In the genomic region with DNA sequence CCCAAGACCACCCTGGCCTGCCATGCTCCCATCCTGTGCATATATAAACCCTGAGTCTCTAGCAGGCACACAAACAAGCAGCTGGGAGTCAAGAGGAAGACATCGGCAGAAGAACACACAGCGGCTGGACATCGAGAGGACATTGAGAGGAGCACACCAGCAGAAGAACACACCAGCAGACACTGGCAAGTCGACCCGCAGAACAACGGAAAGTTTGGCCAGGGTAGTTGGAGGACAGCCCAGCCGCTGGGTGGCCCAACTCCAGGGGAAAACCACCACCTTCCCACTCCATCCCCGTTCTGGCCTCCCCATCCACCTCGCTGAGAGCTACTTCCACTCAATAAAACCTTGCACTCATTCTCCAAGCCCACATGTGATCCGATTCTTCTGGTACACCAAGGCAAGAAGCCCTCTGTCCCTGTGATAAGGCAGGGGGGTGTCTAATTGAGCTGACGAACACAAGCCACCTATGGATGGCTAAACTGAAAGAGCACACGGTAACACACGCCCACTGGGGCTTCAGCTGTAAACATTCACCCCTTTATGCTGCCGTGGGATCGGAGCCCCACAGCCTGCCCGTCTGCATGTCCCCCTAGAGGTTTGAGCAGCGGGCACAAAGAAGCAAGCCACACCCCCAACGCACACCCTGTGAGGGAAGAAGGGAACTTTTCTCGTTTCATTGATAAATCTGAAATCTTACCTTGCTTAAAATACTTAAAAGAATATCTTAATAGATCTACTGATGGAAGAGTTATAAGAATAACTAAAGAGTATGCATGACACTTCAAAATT, we compare ENCODE assay signal across 17 cellular contexts. TPM values are rescaled to one million over a fixed set of nuclear protein-coding genes. Genes with fewer than 3 reads are reported as not detected.
DNase-seq lines count a peak whose midpoint lies in the region; ATAC-seq and TF ChIP-seq lines count a peak whose summit lies in the region.
"Had no signal": no experiment of that assay in that cellular context is flagged by ENCODE, and none has a peak within 500 bp of the region (broad histone marks: within the 10 kb centered on the region; RNA-seq: fewer than 3 reads in every experiment).

No MANE protein-coding gene starts in this region.

- H3K9me3 Mint-ChIP-seq in GM23338 = no peaks in the 10 kb centered on the region
- H3K9me3 Mint-ChIP-seq in activated CD8-positive, alpha-beta T cell treated with anti-CD3 and anti-CD28 coated beads for 36 hours = no peaks in the 10 kb centered on the region

- peak overlapping the region; percentile 74; the same call in 1 of the 2 replicates for H3K27ac Mint-ChIP-seq in GM23338
- H3K27ac Mint-ChIP-seq in T-helper 17 cell = peak overlapping the region; percentile 53
- H3K27ac Mint-ChIP-seq in activated CD8-positive, alpha-beta T cell treated with anti-CD3 and anti-CD28 coated beads for 36 hours = no peak overlapping the region

- H3K4me2 ChIP-seq in GM23338 (no peak overlapping the region), osteoblast (ENCODE audit: insufficient read depth, low read length) (no peak overlapping the region)
- H3K4me2 ChIP-seq: SK-N-SH had no signal

- H3F3A ChIP-seq in GM23338 (replicated peaks; ENCODE audit: low read depth) = no peaks in the 10 kb centered on the region

- POLR2A ChIA-PET in activated CD8-positive, alpha-beta T cell treated with anti-CD3 and anti-CD28 coated beads for 36 hours (lab: Charles Lee) = no interaction called here

- H3K4me3 Mint-ChIP-seq in GM23338 (no peak overlapping the region), T-helper 17 cell (no peak overlapping the region)
- no peak overlapping the region for H3K4me3 Mint-ChIP-seq in activated CD8-positive, alpha-beta T cell treated with anti-CD3 and anti-CD28 coated beads for 36 hours

- no peak for TF ChIP-seq CTCF in GM23338 (conservative IDR thresholded peaks at IDR 0.05; ENCODE audit: low read depth in 2 of 2)
- no peak for TF ChIP-seq CTCF in gastrocnemius medialis (IDR thresholded peaks at IDR 0.05 in 4 of 5, conservative IDR thresholded peaks at IDR 0.05 in 1 of 5)
- no peak for TF ChIP-seq CTCF in osteoblast (IDR thresholded peaks at IDR 0.05; ENCODE audit: extremely low read depth, low read depth, low read length)
- TF ChIP-seq CTCF in activated CD8-positive, alpha-beta T cell treated with anti-CD3 and anti-CD28 coated beads for 36 hours (IDR thresholded peaks at IDR 0.05) = no peak

- H4K20me1 ChIP-seq in GM23338 (replicated peaks; ENCODE audit: insufficient read depth) (no peaks in the 10 kb centered on the region; the same call in 1 of the 2 replicates), osteoblast (ENCODE audit: insufficient read depth, low read length) (no peaks in the 10 kb centered on the region)

- no peak overlapping the region for H2AFZ ChIP-seq in GM23338
- no peak overlapping the region for H2AFZ ChIP-seq in osteoblast (ENCODE audit: low read length)

- CTCF ChIA-PET in activated CD8-positive, alpha-beta T cell treated with anti-CD3 and anti-CD28 coated beads for 36 hours (lab: Charles Lee) = no interaction called here

- no peaks in the 10 kb centered on the region for H3K36me3 ChIP-seq in GM23338 (ENCODE audit: insufficient read depth)
- peaks cover 0 to 13% of the 10 kb centered on the region in 2 donors for H3K36me3 ChIP-seq in gastrocnemius medialis
- H3K36me3 ChIP-seq in osteoblast (ENCODE audit: insufficient read depth, low read length) = no peaks in the 10 kb centered on the region

- peaks cover 12% of the 10 kb centered on the region for H3K4me1 ChIP-seq in GM23338 (ENCODE audit: insufficient read depth)
- peaks cover 3 to 10% of the 10 kb centered on the region in 2 donors for H3K4me1 ChIP-seq in gastrocnemius medialis
- no peaks in the 10 kb centered on the region for H3K4me1 ChIP-seq in osteoblast (ENCODE audit: insufficient read depth, low read length)

- H3K9me3 ChIP-seq in T-helper 17 cell (ENCODE audit: control insufficient read depth, low read length, poor library complexity, severe bottlenecking) (no peaks in the 10 kb centered on the region), gastrocnemius medialis (no peaks in the 10 kb centered on the region), osteoblast (ENCODE audit: low read depth, low read length) (no peaks in the 10 kb centered on the region)
- H3K9me3 ChIP-seq: SK-N-SH had no signal

- H3K36me3 Mint-ChIP-seq in GM23338 (ENCODE audit: low read depth) (no peaks in the 10 kb centered on the region), T-helper 17 cell (ENCODE audit: low read depth) (peaks cover 9% of the 10 kb centered on the region)
- peaks cover 11% of the 10 kb centered on the region for H3K36me3 Mint-ChIP-seq in activated CD8-positive, alpha-beta T cell treated with anti-CD3 and anti-CD28 coated beads for 36 hours (ENCODE audit: low read depth)

- H3K79me2 ChIP-seq in GM23338 (replicated peaks; ENCODE audit: insufficient read depth) (no peaks in the 10 kb centered on the region), osteoblast (ENCODE audit: insufficient read depth, low read length) (no peaks in the 10 kb centered on the region)

- H3K27me3 ChIP-seq in GM23338 (ENCODE audit: insufficient read depth) (no peaks in the 10 kb centered on the region), gastrocnemius medialis (no peaks in the 10 kb centered on the region), osteoblast (ENCODE audit: insufficient read depth, low read length) (no peaks in the 10 kb centered on the region)

- intact Hi-C loops in gastrocnemius medialis (cut with DNase I; ENCODE audit: low total_unique reads) = no loop called here
- intact Hi-C loops in activated CD8-positive, alpha-beta T cell treated with anti-CD3 and anti-CD28 coated beads for 36 hours (cut with micrococcal nuclease) = no loop called here

- peaks cover 16% of the 10 kb centered on the region; the same call in 2 of the 3 replicates for H3K4me1 Mint-ChIP-seq in GM23338
- H3K4me1 Mint-ChIP-seq in T-helper 17 cell = peaks cover 19% of the 10 kb centered on the region
- H3K4me1 Mint-ChIP-seq in activated CD8-positive, alpha-beta T cell treated with anti-CD3 and anti-CD28 coated beads for 36 hours (ENCODE audit: low read depth) = no peaks in the 10 kb centered on the region

- ATAC-seq in GM23338 (peak; percentile 68), T-helper 17 cell (no peak), gastrocnemius medialis (peak; percentile 9 to 11)
- ATAC-seq in activated CD8-positive, alpha-beta T cell treated with anti-CD3 and anti-CD28 coated beads for 36 hours = no peak

- TF ChIP-seq POLR2A in gastrocnemius medialis (IDR thresholded peaks at IDR 0.05) = no peak

- DNase-seq in NCI-H2029 treated with DMSO at 0.1 percent for 48 hours (lab: John Stamatoyannopoulos, UW) (peak; percentile 25), NCI-H2029 (lab: John Stamatoyannopoulos, UW) (no peak), GM23338 (ENCODE audit: low spot score) (peak; percentile 29), T-helper 17 cell (no peak), gastrocnemius medialis (no peak), CD1c-positive myeloid dendritic cell (ENCODE audit: extremely low spot score) (no peak), osteoblast (ENCODE audit: insufficient read length, low spot score, missing footprints) (no peak)
- DNase-seq in activated CD8-positive, alpha-beta T cell treated with anti-CD3 and anti-CD28 coated beads for 36 hours = no peak
- DNase-seq: AML-193, DMS79 treated with DMSO at 0.1 percent for 48 hours, HCEC 1CT, MM.1S, NCI-H1092, NCI-H146, SK-N-SH had no signal

- in situ Hi-C loops in gastrocnemius medialis (cut with MboI; ENCODE audit: low sequenced_read_pairs in 4 of 4) = no loop called here

- no peak overlapping the region for H3K27ac ChIP-seq in GM23338 (ENCODE audit: low read depth)
- H3K27ac ChIP-seq in gastrocnemius medialis = peak overlapping the region in 1 of 4 donors; percentile 48
- H3K27ac ChIP-seq in osteoblast (ENCODE audit: low read depth, low read length) = no peak overlapping the region
- H3K27ac ChIP-seq: 22Rv1, C4-2B had no signal

- no peaks in the 10 kb centered on the region; the same call in 1 of the 2 replicates for H3K9me2 ChIP-seq in GM23338 (ENCODE audit: insufficient read depth)
- H3K9me2 ChIP-seq: SK-N-SH had no signal

- H3K27me3 Mint-ChIP-seq in GM23338 (ENCODE audit: insufficient read depth, low read depth, poor library complexity) = no peaks in the 10 kb centered on the region
- no peaks in the 10 kb centered on the region for H3K27me3 Mint-ChIP-seq in T-helper 17 cell
- no peaks in the 10 kb centered on the region for H3K27me3 Mint-ChIP-seq in activated CD8-positive, alpha-beta T cell treated with anti-CD3 and anti-CD28 coated beads for 36 hours

- H3K4me3 ChIP-seq in GM23338 (no peak overlapping the region), gastrocnemius medialis (no peak overlapping the region), osteoblast (ENCODE audit: insufficient read depth, low read length) (no peak overlapping the region)

TF ChIP-seq in GM23338, 12 proteins besides CTCF, POLR2A, EP300 and RAD21 (continues in another document):
- TF ChIP-seq ZNF331 (CRISPR knock-in tag; IDR thresholded peaks at IDR 0.05; ENCODE audit: low read depth) = no peak

RNA-seq across cellular contexts. Expression of gene TMX4, which starts 13.8 kb away (rescaled TPM):
- total RNA-seq in GM23338 (2014; rRNA removed; shearing (Covaris generic)) = 5.0 and 7.5 TPM in 2 replicates
- polyA plus RNA-seq in GM23338 (2016; fragmentation: Nextera tagmentation; extraction: Ambion mirVana) = 2.1 and 2.5 TPM in 2 replicates
- total RNA-seq in T-helper 17 cell = 10 to 100 TPM; 58.8 to 66.3 TPM
- 10 to 100 TPM; 43.6 to 65.3 (median 55.0) TPM for total RNA-seq in gastrocnemius medialis
- 40.9 and 45.7 TPM in 2 replicates for total RNA-seq in osteoblast
- 10 to 100 TPM; 21.2 to 21.8 TPM for total RNA-seq in activated CD8-positive, alpha-beta T cell treated with anti-CD3 and anti-CD28 coated beads for 36 hours

Comparison
In these comparisons a context has a peak if more than half of its experiments do, and no peak if none do; other contexts are left out.
1. DNase-seq: peak in NCI-H2029 treated with DMSO at 0.1 percent for 48 hours (single experiment) and GM23338 (single experiment); none in NCI-H2029 (single experiment), T-helper 17 cell (0 of 3), gastrocnemius medialis (0 of 2), CD1c-positive myeloid dendritic cell (single experiment), osteoblast (single experiment) and activated CD8-positive, alpha-beta T cell treated with anti-CD3 and anti-CD28 coated beads for 36 hours (single experiment).
2. ATAC-seq: peak in GM23338 (single experiment) and gastrocnemius medialis (2 of 2); none in T-helper 17 cell (single experiment) and activated CD8-positive, alpha-beta T cell treated with anti-CD3 and anti-CD28 coated beads for 36 hours (single experiment).